Comparison of ENCODE assay signal across 1 cellular context in the genomic region with DNA sequence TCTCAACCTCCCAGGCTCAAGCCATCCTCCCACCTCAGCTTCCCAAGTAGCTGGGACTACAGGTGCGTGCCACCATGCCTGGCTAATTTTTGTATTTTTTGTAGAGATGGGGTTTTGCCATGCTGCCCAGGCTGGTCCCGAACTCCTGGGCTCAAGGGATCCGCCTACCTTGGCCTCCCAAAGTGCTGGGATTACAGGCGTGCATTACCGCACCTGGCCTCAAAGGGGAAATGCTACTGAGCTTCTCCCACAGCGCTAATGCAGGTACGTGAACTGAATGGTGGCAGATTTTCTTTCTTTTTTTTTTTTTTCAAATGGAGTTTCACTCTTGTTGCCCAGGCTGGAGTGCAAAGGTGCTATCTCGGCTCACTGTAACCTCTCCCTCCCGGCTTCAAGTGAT.
TF ChIP-seq lines count a peak whose summit lies in the region.

No MANE protein-coding gene starts in this region.

TF ChIP-seq in HepG2, 621 proteins besides CTCF, POLR2A, EP300 and RAD21:
- TF ChIP-seq, protein P1, sequence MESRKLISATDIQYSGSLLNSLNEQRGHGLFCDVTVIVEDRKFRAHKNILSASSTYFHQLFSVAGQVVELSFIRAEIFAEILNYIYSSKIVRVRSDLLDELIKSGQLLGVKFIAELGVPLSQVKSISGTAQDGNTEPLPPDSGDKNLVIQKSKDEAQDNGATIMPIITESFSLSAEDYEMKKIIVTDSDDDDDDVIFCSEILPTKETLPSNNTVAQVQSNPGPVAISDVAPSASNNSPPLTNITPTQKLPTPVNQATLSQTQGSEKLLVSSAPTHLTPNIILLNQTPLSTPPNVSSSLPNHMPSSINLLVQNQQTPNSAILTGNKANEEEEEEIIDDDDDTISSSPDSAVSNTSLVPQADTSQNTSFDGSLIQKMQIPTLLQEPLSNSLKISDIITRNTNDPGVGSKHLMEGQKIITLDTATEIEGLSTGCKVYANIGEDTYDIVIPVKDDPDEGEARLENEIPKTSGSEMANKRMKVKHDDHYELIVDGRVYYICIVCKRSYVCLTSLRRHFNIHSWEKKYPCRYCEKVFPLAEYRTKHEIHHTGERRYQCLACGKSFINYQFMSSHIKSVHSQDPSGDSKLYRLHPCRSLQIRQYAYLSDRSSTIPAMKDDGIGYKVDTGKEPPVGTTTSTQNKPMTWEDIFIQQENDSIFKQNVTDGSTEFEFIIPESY (CRISPR knock-in tag; IDR thresholded peaks at IDR 0.05) = peak; percentile 55; the same call in 1 of the 2 replicates
